Comparison of ENCODE assay signal across 8 cellular contexts in the genomic region with DNA sequence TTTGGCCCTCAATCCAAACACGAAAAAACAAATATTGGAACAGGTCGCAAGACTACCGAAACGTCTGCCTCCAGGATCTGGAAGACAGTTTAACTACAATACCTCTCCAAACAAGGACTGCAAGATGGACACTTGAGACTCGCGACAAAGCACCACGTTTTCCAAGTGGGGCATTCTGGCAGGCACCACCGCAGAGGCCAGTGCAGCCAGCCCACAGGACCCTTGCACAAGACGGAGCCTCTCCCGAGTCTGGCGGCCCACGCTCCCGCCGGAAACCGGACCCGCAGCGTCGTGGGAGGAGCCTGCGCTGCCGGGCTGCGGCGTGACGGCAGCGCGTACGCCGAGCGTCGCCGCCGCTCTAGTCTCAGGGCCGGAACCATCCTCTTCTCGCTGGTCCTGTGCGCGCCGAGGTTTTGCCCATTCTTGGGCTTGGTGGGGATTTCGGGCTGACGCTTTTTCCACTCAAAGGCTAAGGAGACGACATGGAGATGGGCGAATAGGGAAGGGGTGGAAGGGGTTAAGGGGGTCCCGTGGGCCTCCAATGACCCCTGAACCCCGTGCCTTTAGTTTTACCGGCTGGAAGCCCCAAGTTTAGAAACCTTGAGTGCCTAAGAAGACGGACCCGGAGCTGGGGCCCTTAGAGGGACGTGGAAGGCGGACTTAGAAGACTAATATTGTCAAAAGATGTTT. TPM values are rescaled to one million over a fixed set of nuclear protein-coding genes. Genes with fewer than 3 reads are reported as not detected.
DNase-seq lines count a peak whose midpoint lies in the region; ATAC-seq, FAIRE-seq and TF ChIP-seq lines count a peak whose summit lies in the region.

A gene (minus strand): TSS at position 283 of the 690 bp plus-strand sequence. CDS start 109 bp downstream, at position 174.

- ATAC-seq in GM21367 (IDR thresholded peaks at IDR 0.05; ENCODE audit: unreplicated experiment), result peak; percentile 99

- in situ Hi-C loops in Caki2 (cut with HindIII; ENCODE audit: low pct_unique_long_range_greater_than_20kb, low sequenced_read_pairs), result no loop called here

- TF ChIP-seq CTCF in OCI-LY3 (IDR thresholded peaks at IDR 0.05; ENCODE audit: low read depth, low read length) (no peak), epithelial cell of proximal tubule (conservative IDR thresholded peaks at IDR 0.05; ENCODE audit: low read depth, low read length) (no peak)

- H3K27me3 ChIP-seq in OCI-LY3 (ENCODE audit: low read depth, low read length) (no peaks in the 10 kb centered on the region), mucosa of rectum (ENCODE audit: control insufficient read depth in 2 of 2, insufficient read depth in 2 of 2, low read length in 2 of 2) (no peaks in the 10 kb centered on the region)

- H3K79me2 ChIP-seq in OCI-LY3 (ENCODE audit: low read length), result peaks cover 54% of the 10 kb centered on the region

- peak within 1 kb of the TSS; percentile 88 for H3K4me3 ChIP-seq in OCI-LY3 (ENCODE audit: low read length)
- H3K4me3 ChIP-seq in epithelial cell of proximal tubule (ENCODE audit: low read depth, low read length), result peak within 1 kb of the TSS; percentile 99
- H3K4me3 ChIP-seq in mucosa of rectum (ENCODE audit: low read length in 2 of 2), result peak within 1 kb of the TSS; percentile 90 to 100

- H3K9ac ChIP-seq in OCI-LY3 (ENCODE audit: low read length) (peak within 1 kb of the TSS; percentile 84), mucosa of rectum (ENCODE audit: low read depth in 1 of 2, low read length in 2 of 2) (peak within 1 kb of the TSS; percentile 74 to 91)

- H3K4me2 ChIP-seq in OCI-LY3 (ENCODE audit: low read length), result peak within 1 kb of the TSS; percentile 94

- no peaks in the 10 kb centered on the region for H4K20me1 ChIP-seq in OCI-LY3 (ENCODE audit: insufficient read depth, low read length)

- H2AFZ ChIP-seq in OCI-LY3 (ENCODE audit: low read depth, low read length), result peak within 1 kb of the TSS; percentile 84

- FAIRE-seq in HTR-8/SVneo (lab: Jason Lieb, UNC), result no peak

- DNase-seq in Caki2 (ENCODE audit: low read depth) (peak; percentile 70), HTR-8/SVneo (ENCODE audit: insufficient read length, low spot score) (peak; percentile 72), activated T-cell treated with anti-CD3 and anti-CD28 coated beads for 24 hours (ENCODE audit: low read depth) (peak; percentile 73), epithelial cell of proximal tubule (ENCODE audit: low read depth) (no peak)
- peak; percentile 84 for DNase-seq in stimulated activated CD8-positive, alpha-beta memory T cell treated with anti-CD3 and anti-CD28 coated beads, Interleukin-4, amount 100 ng/mL, for 48 hours

- H3K27ac ChIP-seq in OCI-LY3 (ENCODE audit: low read length) (peak within 1 kb of the TSS; percentile 35), mucosa of rectum (ENCODE audit: low read depth in 2 of 2, low read length in 2 of 2) (peak within 1 kb of the TSS; percentile 72 to 82)

- H3K9me3 ChIP-seq in OCI-LY3 (ENCODE audit: insufficient read depth, low read length) (no peaks in the 10 kb centered on the region), mucosa of rectum (ENCODE audit: control insufficient read depth in 2 of 2, low read length in 2 of 2) (no peaks in the 10 kb centered on the region)

- H3K36me3 ChIP-seq in OCI-LY3 (replicated peaks; ENCODE audit: low read depth, low read length), result peaks cover 10% of the 10 kb centered on the region
- H3K36me3 ChIP-seq in mucosa of rectum (ENCODE audit: control insufficient read depth in 2 of 2, insufficient read depth in 2 of 2, low read length in 2 of 2), result peaks cover 6 to 9% of the 10 kb centered on the region in 2 donors

- H3K4me1 ChIP-seq in OCI-LY3 (ENCODE audit: low read length) (peaks cover 17% of the 10 kb centered on the region), mucosa of rectum (ENCODE audit: control insufficient read depth in 2 of 2, insufficient read depth in 2 of 2, low read length in 2 of 2) (peaks cover 10 to 12% of the 10 kb centered on the region in 2 donors)

RNA-seq across cellular contexts. Expression of the gene that starts here (rescaled TPM):
- 84.1 and 90.7 TPM in 2 replicates for total RNA-seq in Caki2 (2014; rRNA removed; shearing (Covaris generic); ENCODE audit: low replicate concordance)
- total RNA-seq in epithelial cell of proximal tubule, result 17.0 and 59.5 TPM in 2 replicates
